Comparison of ENCODE assay signal across 1 cellular context in genomic region chr12:123601602-123602489, GRCh38.
TF ChIP-seq lines count a peak whose summit lies in the region.

Gene DDX55 (plus strand): TSS chr12:123602099. CDS start chr12:123602149, 50 bp downstream.

TF ChIP-seq in HepG2, 621 proteins besides CTCF, POLR2A, EP300 and RAD21 (continued from another document and continues in another):
- TF ChIP-seq, protein P1, sequence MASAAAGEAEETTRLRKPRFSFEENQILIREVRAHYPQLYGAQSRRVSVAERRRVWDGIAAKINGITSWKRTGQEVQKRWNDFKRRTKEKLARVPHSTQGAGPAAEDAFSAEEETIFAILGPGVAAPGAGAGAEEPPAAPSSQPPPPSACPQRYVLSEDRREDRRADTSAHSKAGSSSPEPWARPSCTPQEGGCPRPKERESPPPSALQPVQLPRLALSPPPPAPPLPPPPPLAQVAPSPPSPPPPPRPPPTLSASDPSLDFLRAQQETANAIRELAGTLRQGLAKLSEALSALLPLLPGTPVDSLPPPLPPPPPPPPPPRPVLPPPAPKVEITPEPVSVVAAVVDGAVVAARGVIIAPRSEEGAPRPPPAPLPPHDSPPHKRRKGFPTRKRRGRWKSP (CRISPR knock-in tag; IDR thresholded peaks at IDR 0.05): no peak; the same call in none of the 2 replicates
- TF ChIP-seq HNF4A (CRISPR knock-in tag; IDR thresholded peaks at IDR 0.05) (peak; percentile 54), SAFB2 (CRISPR knock-in tag; IDR thresholded peaks at IDR 0.05; ENCODE audit: borderline replicate concordance, low read depth) (peak; percentile 94; the same call in 1 of the 2 replicates), NCOA2 (CRISPR knock-in tag; IDR thresholded peaks at IDR 0.05) (peak; percentile 65; the same call in 1 of the 2 replicates), AKAP8 (CRISPR knock-in tag; IDR thresholded peaks at IDR 0.05) (peak; percentile 96), SP5 (CRISPR knock-in tag; IDR thresholded peaks at IDR 0.05; ENCODE audit: borderline replicate concordance, low read depth) (no peak; the same call in 1 of the 2 replicates), FOXO1 (CRISPR knock-in tag; IDR thresholded peaks at IDR 0.05) (peak; percentile 70), GLMP (CRISPR knock-in tag; IDR thresholded peaks at IDR 0.05; ENCODE audit: borderline replicate concordance) (no peak), KDM4B (CRISPR knock-in tag; IDR thresholded peaks at IDR 0.05) (peak; percentile 83; the same call in 1 of the 2 replicates), AGO2 (optimal IDR thresholded peaks at IDR 0.05; ENCODE audit: low read depth, low read length) (peak; percentile 83), BRCA1 (CRISPR knock-in tag; IDR thresholded peaks at IDR 0.05) (0 out of 2 replicates have a peak, but pooled peaks have one; percentile 89), ZNF24 (IDR thresholded peaks at IDR 0.05) (peak; percentile 15; the same call in 1 of the 2 replicates), SNRNP70 (IDR thresholded peaks at IDR 0.05; ENCODE audit: low read depth, low read length) (no peak), HES4 (CRISPR knock-in tag; IDR thresholded peaks at IDR 0.05; ENCODE audit: borderline replicate concordance) (0 out of 2 replicates have a peak, but pooled peaks have one; percentile 3), TP53 (CRISPR knock-in tag; conservative IDR thresholded peaks at IDR 0.05) (no peak), ZNF574 (CRISPR knock-in tag; IDR thresholded peaks at IDR 0.05) (peak; percentile 96), HOXA9 (CRISPR knock-in tag; IDR thresholded peaks at IDR 0.05; ENCODE audit: borderline replicate concordance) (peak; percentile 74), ZNF772 (CRISPR knock-in tag; IDR thresholded peaks at IDR 0.05) (peak; percentile 74), JUND (CRISPR knock-in tag; IDR thresholded peaks at IDR 0.05) (peak; percentile 55; the same call in 1 of the 2 replicates), BHLHE40 (IDR thresholded peaks at IDR 0.05; ENCODE audit: low read length) (no peak; the same call in 1 of the 2 replicates), ZSCAN22 (CRISPR knock-in tag; IDR thresholded peaks at IDR 0.05) (0 out of 2 replicates have a peak, but pooled peaks have one; percentile 72), CENPX (CRISPR knock-in tag; IDR thresholded peaks at IDR 0.05) (no peak), PAF1 (CRISPR knock-in tag; IDR thresholded peaks at IDR 0.05) (no peak), KAT8 (CRISPR knock-in tag; IDR thresholded peaks at IDR 0.05) (peak; percentile 100), YEATS2 (CRISPR knock-in tag; IDR thresholded peaks at IDR 0.05; ENCODE audit: borderline replicate concordance) (peak; percentile 99), SMYD3 (CRISPR knock-in tag; IDR thresholded peaks at IDR 0.05) (no peak), ZNF224 (CRISPR knock-in tag; IDR thresholded peaks at IDR 0.05) (no peak), THAP11 (CRISPR knock-in tag; IDR thresholded peaks at IDR 0.05) (peak; percentile 96), MIER2 (CRISPR knock-in tag; IDR thresholded peaks at IDR 0.05) (peak; percentile 51; the same call in 1 of the 2 replicates), PHF5A (CRISPR knock-in tag; IDR thresholded peaks at IDR 0.05; ENCODE audit: low read depth, unreplicated experiment) (peak; percentile 96), CEBPB (IDR thresholded peaks at IDR 0.05; ENCODE audit: borderline replicate concordance, low read depth, low read length) (no peak), ZNF550 (CRISPR knock-in tag; IDR thresholded peaks at IDR 0.05; ENCODE audit: borderline replicate concordance) (no peak), BORCS8-MEF2B (CRISPR knock-in tag; IDR thresholded peaks at IDR 0.05) (peak; percentile 97), SP4 (CRISPR knock-in tag; IDR thresholded peaks at IDR 0.05) (peak; percentile 94), ZNF160 (CRISPR knock-in tag; IDR thresholded peaks at IDR 0.05) (no peak; the same call in 1 of the 2 replicates), ATF7-NPFF (CRISPR knock-in tag; IDR thresholded peaks at IDR 0.05; ENCODE audit: low read depth) (peak; percentile 62; the same call in 1 of the 2 replicates), HMG20B (CRISPR knock-in tag; conservative IDR thresholded peaks at IDR 0.05) (no peak), ZNF775 (CRISPR knock-in tag; IDR thresholded peaks at IDR 0.05; ENCODE audit: borderline replicate concordance) (peak; percentile 29; the same call in 1 of the 2 replicates), ZBTB20 (CRISPR knock-in tag; IDR thresholded peaks at IDR 0.05; ENCODE audit: borderline replicate concordance, low read depth) (peak; percentile 88), ZNF10 (CRISPR knock-in tag; IDR thresholded peaks at IDR 0.05; ENCODE audit: borderline replicate concordance, low read depth) (no peak), ZNF644 (CRISPR knock-in tag; IDR thresholded peaks at IDR 0.05; ENCODE audit: low read depth) (no peak), CEBPG (CRISPR knock-in tag; IDR thresholded peaks at IDR 0.05) (peak; percentile 43; the same call in 1 of the 2 replicates), MLLT10 (CRISPR knock-in tag; IDR thresholded peaks at IDR 0.05) (no peak), CENPT (CRISPR knock-in tag; IDR thresholded peaks at IDR 0.05; ENCODE audit: low read depth) (peak; percentile 74; the same call in 1 of the 2 replicates), ZNF737 (CRISPR knock-in tag; IDR thresholded peaks at IDR 0.05; ENCODE audit: borderline replicate concordance) (peak; percentile 83; the same call in 1 of the 2 replicates)
- TF ChIP-seq, protein P2, sequence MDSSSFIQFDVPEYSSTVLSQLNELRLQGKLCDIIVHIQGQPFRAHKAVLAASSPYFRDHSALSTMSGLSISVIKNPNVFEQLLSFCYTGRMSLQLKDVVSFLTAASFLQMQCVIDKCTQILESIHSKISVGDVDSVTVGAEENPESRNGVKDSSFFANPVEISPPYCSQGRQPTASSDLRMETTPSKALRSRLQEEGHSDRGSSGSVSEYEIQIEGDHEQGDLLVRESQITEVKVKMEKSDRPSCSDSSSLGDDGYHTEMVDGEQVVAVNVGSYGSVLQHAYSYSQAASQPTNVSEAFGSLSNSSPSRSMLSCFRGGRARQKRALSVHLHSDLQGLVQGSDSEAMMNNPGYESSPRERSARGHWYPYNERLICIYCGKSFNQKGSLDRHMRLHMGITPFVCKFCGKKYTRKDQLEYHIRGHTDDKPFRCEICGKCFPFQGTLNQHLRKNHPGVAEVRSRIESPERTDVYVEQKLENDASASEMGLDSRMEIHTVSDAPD (CRISPR knock-in tag; IDR thresholded peaks at IDR 0.05): no peak; the same call in 1 of the 2 replicates
- TF ChIP-seq, protein P3, sequence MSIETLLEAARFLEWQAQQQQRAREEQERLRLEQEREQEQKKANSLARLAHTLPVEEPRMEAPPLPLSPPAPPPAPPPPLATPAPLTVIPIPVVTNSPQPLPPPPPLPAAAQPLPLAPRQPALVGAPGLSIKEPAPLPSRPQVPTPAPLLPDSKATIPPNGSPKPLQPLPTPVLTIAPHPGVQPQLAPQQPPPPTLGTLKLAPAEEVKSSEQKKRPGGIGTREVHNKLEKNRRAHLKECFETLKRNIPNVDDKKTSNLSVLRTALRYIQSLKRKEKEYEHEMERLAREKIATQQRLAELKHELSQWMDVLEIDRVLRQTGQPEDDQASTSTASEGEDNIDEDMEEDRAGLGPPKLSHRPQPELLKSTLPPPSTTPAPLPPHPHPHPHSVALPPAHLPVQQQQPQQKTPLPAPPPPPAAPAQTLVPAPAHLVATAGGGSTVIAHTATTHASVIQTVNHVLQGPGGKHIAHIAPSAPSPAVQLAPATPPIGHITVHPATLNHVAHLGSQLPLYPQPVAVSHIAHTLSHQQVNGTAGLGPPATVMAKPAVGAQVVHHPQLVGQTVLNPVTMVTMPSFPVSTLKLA (IDR thresholded peaks at IDR 0.05): peak; percentile 48
- TF ChIP-seq, protein P4, sequence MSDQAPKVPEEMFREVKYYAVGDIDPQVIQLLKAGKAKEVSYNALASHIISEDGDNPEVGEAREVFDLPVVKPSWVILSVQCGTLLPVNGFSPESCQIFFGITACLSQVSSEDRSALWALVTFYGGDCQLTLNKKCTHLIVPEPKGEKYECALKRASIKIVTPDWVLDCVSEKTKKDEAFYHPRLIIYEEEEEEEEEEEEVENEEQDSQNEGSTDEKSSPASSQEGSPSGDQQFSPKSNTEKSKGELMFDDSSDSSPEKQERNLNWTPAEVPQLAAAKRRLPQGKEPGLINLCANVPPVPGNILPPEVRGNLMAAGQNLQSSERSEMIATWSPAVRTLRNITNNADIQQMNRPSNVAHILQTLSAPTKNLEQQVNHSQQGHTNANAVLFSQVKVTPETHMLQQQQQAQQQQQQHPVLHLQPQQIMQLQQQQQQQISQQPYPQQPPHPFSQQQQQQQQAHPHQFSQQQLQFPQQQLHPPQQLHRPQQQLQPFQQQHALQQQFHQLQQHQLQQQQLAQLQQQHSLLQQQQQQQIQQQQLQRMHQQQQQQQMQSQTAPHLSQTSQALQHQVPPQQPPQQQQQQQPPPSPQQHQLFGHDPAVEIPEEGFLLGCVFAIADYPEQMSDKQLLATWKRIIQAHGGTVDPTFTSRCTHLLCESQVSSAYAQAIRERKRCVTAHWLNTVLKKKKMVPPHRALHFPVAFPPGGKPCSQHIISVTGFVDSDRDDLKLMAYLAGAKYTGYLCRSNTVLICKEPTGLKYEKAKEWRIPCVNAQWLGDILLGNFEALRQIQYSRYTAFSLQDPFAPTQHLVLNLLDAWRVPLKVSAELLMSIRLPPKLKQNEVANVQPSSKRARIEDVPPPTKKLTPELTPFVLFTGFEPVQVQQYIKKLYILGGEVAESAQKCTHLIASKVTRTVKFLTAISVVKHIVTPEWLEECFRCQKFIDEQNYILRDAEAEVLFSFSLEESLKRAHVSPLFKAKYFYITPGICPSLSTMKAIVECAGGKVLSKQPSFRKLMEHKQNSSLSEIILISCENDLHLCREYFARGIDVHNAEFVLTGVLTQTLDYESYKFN (CRISPR knock-in tag; conservative IDR thresholded peaks at IDR 0.05): peak; percentile 68
- TF ChIP-seq, protein P5, sequence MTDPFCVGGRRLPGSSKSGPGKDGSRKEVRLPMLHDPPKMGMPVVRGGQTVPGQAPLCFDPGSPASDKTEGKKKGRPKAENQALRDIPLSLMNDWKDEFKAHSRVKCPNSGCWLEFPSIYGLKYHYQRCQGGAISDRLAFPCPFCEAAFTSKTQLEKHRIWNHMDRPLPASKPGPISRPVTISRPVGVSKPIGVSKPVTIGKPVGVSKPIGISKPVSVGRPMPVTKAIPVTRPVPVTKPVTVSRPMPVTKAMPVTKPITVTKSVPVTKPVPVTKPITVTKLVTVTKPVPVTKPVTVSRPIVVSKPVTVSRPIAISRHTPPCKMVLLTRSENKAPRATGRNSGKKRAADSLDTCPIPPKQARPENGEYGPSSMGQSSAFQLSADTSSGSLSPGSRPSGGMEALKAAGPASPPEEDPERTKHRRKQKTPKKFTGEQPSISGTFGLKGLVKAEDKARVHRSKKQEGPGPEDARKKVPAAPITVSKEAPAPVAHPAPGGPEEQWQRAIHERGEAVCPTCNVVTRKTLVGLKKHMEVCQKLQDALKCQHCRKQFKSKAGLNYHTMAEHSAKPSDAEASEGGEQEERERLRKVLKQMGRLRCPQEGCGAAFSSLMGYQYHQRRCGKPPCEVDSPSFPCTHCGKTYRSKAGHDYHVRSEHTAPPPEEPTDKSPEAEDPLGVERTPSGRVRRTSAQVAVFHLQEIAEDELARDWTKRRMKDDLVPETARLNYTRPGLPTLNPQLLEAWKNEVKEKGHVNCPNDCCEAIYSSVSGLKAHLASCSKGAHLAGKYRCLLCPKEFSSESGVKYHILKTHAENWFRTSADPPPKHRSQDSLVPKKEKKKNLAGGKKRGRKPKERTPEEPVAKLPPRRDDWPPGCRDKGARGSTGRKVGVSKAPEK (CRISPR knock-in tag; IDR thresholded peaks at IDR 0.05; ENCODE audit: borderline replicate concordance): peak; percentile 93
- TF ChIP-seq, protein P6, sequence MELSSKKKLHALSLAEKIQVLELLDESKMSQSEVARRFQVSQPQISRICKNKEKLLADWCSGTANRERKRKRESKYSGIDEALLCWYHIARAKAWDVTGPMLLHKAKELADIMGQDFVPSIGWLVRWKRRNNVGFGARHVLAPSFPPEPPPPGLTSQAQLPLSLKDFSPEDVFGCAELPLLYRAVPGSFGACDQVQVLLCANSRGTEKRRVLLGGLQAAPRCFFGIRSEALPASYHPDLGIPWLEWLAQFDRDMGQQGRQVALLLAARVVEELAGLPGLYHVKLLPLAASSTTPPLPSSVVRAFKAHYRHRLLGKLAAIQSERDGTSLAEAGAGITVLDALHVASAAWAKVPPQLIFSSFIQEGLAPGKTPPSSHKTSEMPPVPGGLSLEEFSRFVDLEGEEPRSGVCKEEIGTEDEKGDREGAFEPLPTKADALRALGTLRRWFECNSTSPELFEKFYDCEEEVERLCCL (CRISPR knock-in tag; IDR thresholded peaks at IDR 0.05; ENCODE audit: borderline replicate concordance): no peak
